Comparison of ENCODE assay signal across 2 cellular contexts in the genomic region with DNA sequence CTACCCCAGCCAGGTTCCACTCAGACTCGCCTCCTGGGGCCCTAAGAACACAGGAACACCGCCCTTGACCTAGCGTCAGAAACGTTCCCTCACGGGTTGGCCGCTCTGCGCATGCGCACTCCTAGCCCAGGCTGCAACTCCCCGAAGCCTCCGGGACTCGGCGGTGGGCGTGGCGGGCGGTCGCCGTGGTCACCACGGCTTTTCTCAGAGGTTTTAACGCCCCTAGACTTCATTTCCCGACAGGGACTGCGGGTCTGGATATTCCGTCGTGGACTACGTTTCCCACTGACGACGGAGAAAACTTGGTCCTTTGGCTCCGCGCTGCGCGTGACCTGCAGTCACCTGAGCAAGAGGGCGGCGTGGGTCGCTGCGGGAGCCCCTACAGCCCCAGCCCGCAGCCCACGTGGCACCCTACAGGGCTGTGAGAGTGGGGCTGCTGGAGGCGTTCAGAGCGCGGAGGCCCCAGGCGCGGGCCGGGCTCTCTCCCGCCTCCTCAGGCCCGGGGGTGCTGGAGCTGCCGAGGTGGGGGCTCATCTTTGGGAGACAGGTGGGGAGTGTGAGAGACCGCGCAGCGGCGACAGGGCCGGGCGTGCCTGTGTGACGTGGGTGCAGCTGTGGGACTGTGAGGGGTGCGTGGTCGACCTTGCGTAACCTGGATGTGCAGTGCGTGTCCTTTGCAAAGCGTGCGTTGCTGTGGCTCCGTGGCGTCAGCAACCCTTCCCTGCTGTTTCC.
TF ChIP-seq lines count a peak whose summit lies in the region.

No MANE protein-coding gene starts in this region.

TF ChIP-seq in liver, 16 proteins besides CTCF, POLR2A, EP300 and RAD21:
- TF ChIP-seq YY1 (IDR thresholded peaks at IDR 0.05) (no peak), JUND (IDR thresholded peaks at IDR 0.05) (no peak)
- TF ChIP-seq, protein P1, sequence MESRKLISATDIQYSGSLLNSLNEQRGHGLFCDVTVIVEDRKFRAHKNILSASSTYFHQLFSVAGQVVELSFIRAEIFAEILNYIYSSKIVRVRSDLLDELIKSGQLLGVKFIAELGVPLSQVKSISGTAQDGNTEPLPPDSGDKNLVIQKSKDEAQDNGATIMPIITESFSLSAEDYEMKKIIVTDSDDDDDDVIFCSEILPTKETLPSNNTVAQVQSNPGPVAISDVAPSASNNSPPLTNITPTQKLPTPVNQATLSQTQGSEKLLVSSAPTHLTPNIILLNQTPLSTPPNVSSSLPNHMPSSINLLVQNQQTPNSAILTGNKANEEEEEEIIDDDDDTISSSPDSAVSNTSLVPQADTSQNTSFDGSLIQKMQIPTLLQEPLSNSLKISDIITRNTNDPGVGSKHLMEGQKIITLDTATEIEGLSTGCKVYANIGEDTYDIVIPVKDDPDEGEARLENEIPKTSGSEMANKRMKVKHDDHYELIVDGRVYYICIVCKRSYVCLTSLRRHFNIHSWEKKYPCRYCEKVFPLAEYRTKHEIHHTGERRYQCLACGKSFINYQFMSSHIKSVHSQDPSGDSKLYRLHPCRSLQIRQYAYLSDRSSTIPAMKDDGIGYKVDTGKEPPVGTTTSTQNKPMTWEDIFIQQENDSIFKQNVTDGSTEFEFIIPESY (IDR thresholded peaks at IDR 0.05), result no peak

TF ChIP-seq in HepG2, 621 proteins besides CTCF, POLR2A, EP300 and RAD21:
- TF ChIP-seq TMF1 (CRISPR knock-in tag; IDR thresholded peaks at IDR 0.05; ENCODE audit: low read depth) (no peak), PHF20 (CRISPR knock-in tag; IDR thresholded peaks at IDR 0.05) (no peak), TEAD3 (CRISPR knock-in tag; optimal IDR thresholded peaks at IDR 0.05; ENCODE audit: borderline replicate concordance) (no peak), GABPB1 (CRISPR knock-in tag; IDR thresholded peaks at IDR 0.05) (no peak), ZNF563 (CRISPR knock-in tag; IDR thresholded peaks at IDR 0.05) (no peak), SP140L (CRISPR knock-in tag; IDR thresholded peaks at IDR 0.05; ENCODE audit: borderline replicate concordance) (no peak), ATF3 (CRISPR knock-in tag; IDR thresholded peaks at IDR 0.05) (no peak), SRY (CRISPR knock-in tag; IDR thresholded peaks at IDR 0.05) (no peak), ESRRA (CRISPR knock-in tag; IDR thresholded peaks at IDR 0.05; ENCODE audit: low read depth) (no peak), ZNF761 (CRISPR knock-in tag; conservative IDR thresholded peaks at IDR 0.05) (no peak), DMAP1 (CRISPR knock-in tag; IDR thresholded peaks at IDR 0.05) (no peak), HMGXB3 (CRISPR knock-in tag; IDR thresholded peaks at IDR 0.05; ENCODE audit: borderline replicate concordance) (no peak), ZNF549 (CRISPR knock-in tag; IDR thresholded peaks at IDR 0.05) (no peak)
- TF ChIP-seq, protein P2, sequence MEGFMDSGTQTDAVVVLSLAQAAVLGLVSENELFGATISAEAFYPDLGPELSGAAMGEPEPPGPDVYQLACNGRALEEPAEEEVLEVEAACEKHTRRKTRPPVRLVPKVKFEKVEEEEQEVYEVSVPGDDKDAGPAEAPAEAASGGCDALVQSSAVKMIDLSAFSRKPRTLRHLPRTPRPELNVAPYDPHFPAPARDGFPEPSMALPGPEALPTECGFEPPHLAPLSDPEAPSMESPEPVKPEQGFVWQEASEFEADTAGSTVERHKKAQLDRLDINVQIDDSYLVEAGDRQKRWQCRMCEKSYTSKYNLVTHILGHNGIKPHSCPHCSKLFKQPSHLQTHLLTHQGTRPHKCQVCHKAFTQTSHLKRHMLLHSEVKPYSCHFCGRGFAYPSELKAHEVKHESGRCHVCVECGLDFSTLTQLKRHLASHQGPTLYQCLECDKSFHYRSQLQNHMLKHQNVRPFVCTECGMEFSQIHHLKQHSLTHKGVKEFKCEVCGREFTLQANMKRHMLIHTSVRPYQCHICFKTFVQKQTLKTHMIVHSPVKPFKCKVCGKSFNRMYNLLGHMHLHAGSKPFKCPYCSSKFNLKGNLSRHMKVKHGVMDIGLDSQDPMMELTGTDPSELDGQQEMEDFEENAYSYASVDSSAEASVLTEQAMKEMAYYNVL (CRISPR knock-in tag; IDR thresholded peaks at IDR 0.05; ENCODE audit: borderline replicate concordance), result no peak
- TF ChIP-seq, protein P3, sequence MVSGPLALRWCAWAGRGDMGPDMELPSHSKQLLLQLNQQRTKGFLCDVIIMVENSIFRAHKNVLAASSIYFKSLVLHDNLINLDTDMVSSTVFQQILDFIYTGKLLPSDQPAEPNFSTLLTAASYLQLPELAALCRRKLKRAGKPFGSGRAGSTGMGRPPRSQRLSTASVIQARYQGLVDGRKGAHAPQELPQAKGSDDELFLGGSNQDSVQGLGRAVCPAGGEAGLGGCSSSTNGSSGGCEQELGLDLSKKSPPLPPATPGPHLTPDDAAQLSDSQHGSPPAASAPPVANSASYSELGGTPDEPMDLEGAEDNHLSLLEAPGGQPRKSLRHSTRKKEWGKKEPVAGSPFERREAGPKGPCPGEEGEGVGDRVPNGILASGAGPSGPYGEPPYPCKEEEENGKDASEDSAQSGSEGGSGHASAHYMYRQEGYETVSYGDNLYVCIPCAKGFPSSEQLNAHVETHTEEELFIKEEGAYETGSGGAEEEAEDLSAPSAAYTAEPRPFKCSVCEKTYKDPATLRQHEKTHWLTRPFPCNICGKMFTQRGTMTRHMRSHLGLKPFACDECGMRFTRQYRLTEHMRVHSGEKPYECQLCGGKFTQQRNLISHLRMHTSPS (CRISPR knock-in tag; IDR thresholded peaks at IDR 0.05; ENCODE audit: low read depth), result no peak
